ENCODE assay signal across 18 cellular contexts in the genomic region with DNA sequence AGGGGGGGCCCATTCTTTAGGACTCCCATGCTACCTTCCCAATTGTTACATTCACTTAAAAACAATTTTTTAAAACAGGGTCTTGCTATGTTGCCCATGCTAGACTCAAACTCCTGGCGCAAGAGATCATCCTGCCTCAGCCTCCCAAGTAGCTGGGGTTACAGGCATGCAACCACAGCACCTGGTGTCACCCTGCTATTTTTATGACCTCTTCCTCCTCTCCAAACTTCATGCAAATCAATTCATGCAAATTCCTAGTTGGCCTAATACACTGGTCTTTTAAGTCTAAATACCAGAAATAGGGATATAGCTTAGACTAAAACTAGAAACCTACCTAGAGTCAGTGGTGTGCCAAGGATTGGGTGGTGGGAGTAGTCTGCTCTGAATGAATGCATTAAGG. TPM values are rescaled to one million over a fixed set of nuclear protein-coding genes. Genes with fewer than 3 reads are reported as not detected.
DNase-seq lines count a peak whose midpoint lies in the region; ATAC-seq, FAIRE-seq and TF ChIP-seq lines count a peak whose summit lies in the region.
"Had no signal": no experiment of that assay in that cellular context is flagged by ENCODE, and none has a peak within 500 bp of the region (broad histone marks: within the 10 kb centered on the region; RNA-seq: fewer than 3 reads in every experiment).

No MANE protein-coding gene starts in this region.

- H3K4me1 Mint-ChIP-seq in natural killer cell: no peaks in the 10 kb centered on the region
- H3K4me1 Mint-ChIP-seq in endothelial cell (ENCODE audit: unreplicated experiment): no peaks in the 10 kb centered on the region

- peak; percentile 6 for DNase-seq in GM12892 (ENCODE audit: insufficient read length)
- DNase-seq in NCI-H1048 (lab: John Stamatoyannopoulos, UW): peak; percentile 19
- DNase-seq in ovary: no peak
- DNase-seq in natural killer cell: no peak
- no peak for DNase-seq in NCI-H1092 (lab: John Stamatoyannopoulos, UW)
- no peak for DNase-seq in endothelial cell (ENCODE audit: low spot score)
- DNase-seq: activated CD4-positive, alpha-beta memory T cell treated with anti-CD3 and anti-CD28 coated beads for 36 hours; activated naive CD4-positive, alpha-beta T cell treated with Interleukin-2 at 50 U/mL for 16 hours; DMS79 treated with DMSO at 0.1 percent for 48 hours; hypothalamus; pancreas; uterus had no signal

- WGBS in ovary, 3 donors: 93 to 96% (median 96%) methylated on average over 1 of the region's 1 CpG

- ATAC-seq in GM19455 (IDR thresholded peaks at IDR 0.05; ENCODE audit: unreplicated experiment) (peak; percentile 79), HG02870 (IDR thresholded peaks at IDR 0.05; ENCODE audit: unreplicated experiment) (peak; percentile 63), natural killer cell (no peak)
- ATAC-seq: pancreas had no signal

- FAIRE-seq in GM12892 (lab: Jason Lieb, UNC): peak; percentile 21
- FAIRE-seq: bronchial epithelial cell, pancreas had no signal

- H3K4me3 Mint-ChIP-seq in natural killer cell: no peak overlapping the region
- H3K4me3 Mint-ChIP-seq in endothelial cell (ENCODE audit: unreplicated experiment): no peak overlapping the region
- H3K4me3 Mint-ChIP-seq: activated CD4-positive, alpha-beta memory T cell treated with anti-CD3 and anti-CD28 coated beads for 36 hours; T-helper 2 cell treated with Interferon-gamma antibody and Interleukin-4, amounts not matched to agents 5 μg/mL and 100 μg/mL, for 36 hours had no signal

- H3K9me3 ChIP-seq in ovary: no peaks in the 10 kb centered on the region
- H3K9me3 ChIP-seq: pancreas, uterus had no signal

- H3K9me3 Mint-ChIP-seq in natural killer cell (no peaks in the 10 kb centered on the region), endothelial cell (ENCODE audit: unreplicated experiment) (no peaks in the 10 kb centered on the region)
- H3K9me3 Mint-ChIP-seq: activated CD4-positive, alpha-beta memory T cell treated with anti-CD3 and anti-CD28 coated beads for 36 hours; T-helper 2 cell treated with Interferon-gamma antibody and Interleukin-4, amounts not matched to agents 5 μg/mL and 100 μg/mL, for 36 hours had no signal

- TF ChIP-seq EP300 in ovary (IDR thresholded peaks at IDR 0.05): no peak

- H3K4me1 ChIP-seq in ovary (ENCODE audit: insufficient read depth): no peaks in the 10 kb centered on the region
- H3K4me1 ChIP-seq: pancreas, uterus had no signal

- H3K27me3 Mint-ChIP-seq in natural killer cell (ENCODE audit: low read depth in 2 of 2) (no peaks in the 10 kb centered on the region), endothelial cell (ENCODE audit: unreplicated experiment) (no peaks in the 10 kb centered on the region)
- H3K27me3 Mint-ChIP-seq: activated CD4-positive, alpha-beta memory T cell treated with anti-CD3 and anti-CD28 coated beads for 36 hours had no signal

- H3K27ac Mint-ChIP-seq in natural killer cell: no peak overlapping the region
- no peak overlapping the region for H3K27ac Mint-ChIP-seq in endothelial cell (ENCODE audit: unreplicated experiment)
- H3K27ac Mint-ChIP-seq: activated CD4-positive, alpha-beta memory T cell treated with anti-CD3 and anti-CD28 coated beads for 36 hours; T-helper 2 cell treated with Interferon-gamma antibody and Interleukin-4, amounts not matched to agents 5 μg/mL and 100 μg/mL, for 36 hours had no signal

- no peak for TF ChIP-seq CTCF in ovary (IDR thresholded peaks at IDR 0.05)
- no peak for TF ChIP-seq CTCF in natural killer cell (IDR thresholded peaks at IDR 0.05)
- TF ChIP-seq CTCF in endothelial cell (IDR thresholded peaks at IDR 0.05; ENCODE audit: unreplicated experiment): no peak

- H3K36me3 ChIP-seq in ovary: no peaks in the 10 kb centered on the region
- H3K36me3 ChIP-seq: pancreas, uterus had no signal

- H3K27ac ChIP-seq in ovary: no peak overlapping the region
- H3K27ac ChIP-seq: epithelial cell of prostate, pancreas, uterus had no signal

- intact Hi-C loops in ovary (cut with DNase I) (no loop called here), natural killer cell (cut with micrococcal nuclease) (no loop called here)

- H3K4me3 ChIP-seq in ovary: no peak overlapping the region
- H3K4me3 ChIP-seq: lung, pancreas, uterus had no signal

- H3K36me3 Mint-ChIP-seq in natural killer cell (no peaks in the 10 kb centered on the region), endothelial cell (ENCODE audit: low read depth, unreplicated experiment) (no peaks in the 10 kb centered on the region)
- H3K36me3 Mint-ChIP-seq: activated CD4-positive, alpha-beta memory T cell treated with anti-CD3 and anti-CD28 coated beads for 36 hours had no signal

- TF ChIP-seq POLR2A in GM12892 (IDR thresholded peaks at IDR 0.05; ENCODE audit: low read depth, low read length): no peak
- TF ChIP-seq POLR2A in ovary (IDR thresholded peaks at IDR 0.05): no peak

- H3K27me3 ChIP-seq in ovary: no peaks in the 10 kb centered on the region
- H3K27me3 ChIP-seq: pancreas, uterus had no signal

RNA-seq across cellular contexts. Expression of a gene that starts 30.1 kb away (rescaled TPM):
- polyA plus RNA-seq in GM12892 (2012; ENCODE audit: missing spikeins): 23.4 TPM
- 10 to 100 TPM; 17.4 to 49.2 (median 32.7) TPM for total RNA-seq in ovary
- 10 to 100 TPM; 46.7 to 65.6 TPM for polyA plus RNA-seq in ovary
- 10 to 100 TPM; 17.1 to 21.9 (median 19.0) TPM for total RNA-seq in natural killer cell
- not detected for total RNA-seq in endothelial cell (ENCODE audit: unreplicated experiment)

RNA-seq across cellular contexts. Expression of a gene that starts 40.1 kb away (rescaled TPM):
- 82.1 TPM for polyA plus RNA-seq in GM12892 (2012; ENCODE audit: missing spikeins)
- total RNA-seq in ovary (10 to 100 TPM; 23.1 to 76.0 (median 57.1) TPM), natural killer cell (10 to 100 TPM; 56.8 to 59.7 (median 57.2) TPM), endothelial cell (ENCODE audit: unreplicated experiment) (54.3 TPM)
- 10 to 100 TPM; 32.8 to 67.6 TPM for polyA plus RNA-seq in ovary

Comparison
In these comparisons a context has a peak if more than half of its experiments do, and no peak if none do; other contexts are left out.
1. DNase-seq: peak in GM12892 (single experiment) and NCI-H1048 (single experiment); none in ovary (0 of 5), natural killer cell (single experiment), NCI-H1092 (single experiment) and endothelial cell (single experiment).
2. ATAC-seq: peak in GM19455 (single experiment) and HG02870 (single experiment); none in natural killer cell (0 of 3).
3. RNA of a gene that starts 30.1 kb away (total RNA-seq): 17.4 to 49.2 TPM in ovary and 17.1 to 21.9 TPM in natural killer cell; not detected in endothelial cell (single experiment); every median in the first group is over 10 times any median in the second.